Comparison of ENCODE assay signal across 24 cellular contexts in the genomic region with DNA sequence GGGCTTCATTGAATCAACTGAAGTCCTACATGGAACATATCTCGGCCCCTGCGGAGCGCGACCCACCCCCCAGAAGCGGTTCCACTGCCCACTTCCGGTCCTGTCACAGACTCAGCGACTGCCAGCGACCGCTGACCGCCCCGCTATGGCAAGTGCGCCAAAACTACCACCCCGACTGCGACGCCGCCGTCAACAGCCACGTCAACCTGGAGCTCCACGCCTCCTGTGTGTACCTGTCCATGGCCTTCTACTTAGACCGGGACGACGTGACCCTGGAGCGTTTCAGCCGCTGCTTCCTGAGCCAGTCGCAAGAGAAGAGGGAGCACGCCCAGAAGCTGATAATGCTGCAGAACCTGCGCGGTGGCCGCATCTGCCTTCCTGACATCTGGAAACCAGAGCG. TPM values are rescaled to one million over a fixed set of nuclear protein-coding genes. Genes with fewer than 3 reads are reported as not detected.
DNase-seq lines count a peak whose midpoint lies in the region; ATAC-seq and TF ChIP-seq lines count a peak whose summit lies in the region.
"Had no signal": no experiment of that assay in that cellular context is flagged by ENCODE, and none has a peak within 500 bp of the region (broad histone marks: within the 10 kb centered on the region; RNA-seq: fewer than 3 reads in every experiment).

No MANE protein-coding gene starts in this region.

- no peaks in the 10 kb centered on the region for H3K36me3 Mint-ChIP-seq in osteocyte (ENCODE audit: unreplicated experiment)
- H3K36me3 Mint-ChIP-seq: CD4-positive, alpha-beta memory T cell had no signal

- no peak overlapping the region for H3K4me3 ChIP-seq in body of pancreas
- H3K4me3 ChIP-seq: A549; BLaER1 treated with 17β-estradiol and CSF1 and Interleukin-3, amounts not matched to agents 10 nM and 100 nM; GM12878; GM23338 had no signal

- no peaks in the 10 kb centered on the region for H3K4me1 Mint-ChIP-seq in osteocyte (ENCODE audit: unreplicated experiment)
- H3K4me1 Mint-ChIP-seq: CD4-positive, alpha-beta memory T cell; GM23338 had no signal

- peak; percentile 68 for DNase-seq in NCI-H146 (lab: John Stamatoyannopoulos, UW)
- DNase-seq in islet precursor cell, result peak; percentile 35
- peak; percentile 83 for DNase-seq in osteocyte (ENCODE audit: extremely low spot score, unreplicated experiment)
- no peak for DNase-seq in NCI-H69 (lab: John Stamatoyannopoulos, UW)
- no peak for DNase-seq in activated CD4-positive, alpha-beta T cell treated with anti-CD3 and anti-CD28 coated beads for 1 hour
- DNase-seq in DMS153 (lab: John Stamatoyannopoulos, UW), result no peak
- DNase-seq in body of pancreas, result no peak
- DNase-seq: 8988T; ACHN; AML-193; BE2C; Calu3; CD4-positive, alpha-beta memory T cell; COR-L47; DND-41; EL; GDM1 had no signal

- ATAC-seq in body of pancreas, result no peak
- ATAC-seq: A549, GM12878, GM23338, HCT116 had no signal

- intact Hi-C loops in body of pancreas (cut with DNase I), result no loop called here

- no peak overlapping the region for H3K27ac ChIP-seq in body of pancreas
- H3K27ac ChIP-seq: A549; BLaER1 treated with 17β-estradiol and CSF1 and Interleukin-3, amounts not matched to agents 10 nM and 100 nM had no signal

- no peaks in the 10 kb centered on the region for H3K27me3 ChIP-seq in body of pancreas
- H3K27me3 ChIP-seq: BE2C had no signal

- 91 to 100% methylated on average over 1 to 6 of the region's 30 CpGs for WGBS in body of pancreas, 2 donors

- no peaks in the 10 kb centered on the region for H3K27me3 Mint-ChIP-seq in osteocyte (ENCODE audit: unreplicated experiment)
- H3K27me3 Mint-ChIP-seq: CD4-positive, alpha-beta memory T cell had no signal

- no peaks in the 10 kb centered on the region for H3K9me3 ChIP-seq in body of pancreas
- H3K9me3 ChIP-seq: A549, BE2C had no signal

- TF ChIP-seq CTCF in osteocyte (IDR thresholded peaks at IDR 0.05) (no peak), body of pancreas (IDR thresholded peaks at IDR 0.05) (no peak)

- no peaks in the 10 kb centered on the region for H3K36me3 ChIP-seq in body of pancreas (replicated peaks in 1 of 2; ENCODE audit: insufficient read depth in 1 of 2, low read depth in 2 of 2)
- H3K36me3 ChIP-seq: BE2C; BLaER1 treated with 17β-estradiol and CSF1 and Interleukin-3, amounts not matched to agents 10 nM and 100 nM had no signal

- H3K9me3 Mint-ChIP-seq in osteocyte (ENCODE audit: unreplicated experiment), result peaks cover 11% of the 10 kb centered on the region
- H3K9me3 Mint-ChIP-seq: GM23338 had no signal

- no peak overlapping the region for H3K27ac Mint-ChIP-seq in osteocyte (ENCODE audit: unreplicated experiment)
- H3K27ac Mint-ChIP-seq: CD4-positive, alpha-beta memory T cell; GM23338; H9 had no signal

- H3K4me3 Mint-ChIP-seq in osteocyte (ENCODE audit: unreplicated experiment), result no peak overlapping the region
- H3K4me3 Mint-ChIP-seq: CD4-positive, alpha-beta memory T cell; GM23338; H9 had no signal

- no peak for TF ChIP-seq POLR2A in body of pancreas (IDR thresholded peaks at IDR 0.05)

- H3K4me1 ChIP-seq in body of pancreas, result no peaks in the 10 kb centered on the region
- H3K4me1 ChIP-seq: A549; BE2C; BLaER1 treated with 17β-estradiol and CSF1 and Interleukin-3, amounts not matched to agents 10 nM and 100 nM had no signal

RNA-seq across cellular contexts. Expression of a gene that starts 14.8 kb away (rescaled TPM):
- total RNA-seq in osteocyte, result not detected in 2 replicates
- total RNA-seq in body of pancreas, result not detected
- total RNA-seq: Calu3; CD4-positive, alpha-beta memory T cell; GM12878; GM23338; H4; H9 had no signal

Comparison
In these comparisons a context has a peak if more than half of its experiments do, and no peak if none do; other contexts are left out.
1. DNase-seq: peak in NCI-H146 (single experiment), islet precursor cell (single experiment) and osteocyte (single experiment); none in NCI-H69 (single experiment), activated CD4-positive, alpha-beta T cell treated with anti-CD3 and anti-CD28 coated beads for 1 hour (single experiment), DMS153 (single experiment) and body of pancreas (0 of 4).